Comparison of ENCODE assay signal across 15 cellular contexts in the genomic region with DNA sequence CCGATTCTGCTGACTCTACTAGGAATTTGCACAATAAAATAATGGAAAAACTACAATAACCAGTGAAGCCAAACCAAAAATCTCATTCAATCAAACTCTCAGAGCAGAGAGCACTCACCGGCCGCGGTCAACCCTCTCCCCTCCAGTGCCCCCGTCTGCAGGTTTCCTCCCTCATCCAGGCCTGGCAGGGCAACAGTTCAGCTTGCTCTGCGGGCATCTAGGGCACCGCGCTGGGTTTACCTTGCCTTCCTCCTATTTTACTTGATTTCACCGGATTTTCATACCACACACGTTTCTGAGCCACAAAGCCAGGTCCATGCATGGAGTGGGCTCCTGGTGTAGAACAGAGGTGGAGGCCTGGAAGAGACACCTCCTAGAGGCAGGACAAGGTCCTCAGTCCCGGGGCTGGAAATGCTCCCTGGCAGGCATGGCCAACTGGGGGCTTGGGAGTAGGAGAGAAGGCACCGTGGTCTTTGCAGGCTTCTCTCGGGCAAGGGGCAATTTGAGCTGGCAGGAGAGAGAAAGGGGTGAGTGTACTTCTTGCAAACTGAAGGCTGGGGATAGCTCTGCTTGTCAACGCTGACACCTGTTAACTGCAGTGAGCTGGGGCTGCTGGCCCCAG.
"Had no signal": no experiment of that assay in that cellular context is flagged by ENCODE, and none has a peak within 500 bp of the region (broad histone marks: within the 10 kb centered on the region; RNA-seq: fewer than 3 reads in every experiment).

No MANE protein-coding gene starts in this region.

- H3K4me1 ChIP-seq: esophagus squamous epithelium, left lung, right lobe of liver had no signal

- H3K27ac ChIP-seq: brain microvascular endothelial cell, esophagus squamous epithelium, left lung, neutrophil, right lobe of liver had no signal

- H3K9me3 Mint-ChIP-seq: activated CD8-positive, alpha-beta T cell treated with anti-CD3 and anti-CD28 coated beads for 36 hours; activated naive CD8-positive, alpha-beta T cell treated with anti-CD3 and anti-CD28 coated beads for 36 hours; immature natural killer cell; stimulated activated naive CD8-positive, alpha-beta T cell treated with anti-CD3 and anti-CD28 coated beads, Interleukin-15, Interleukin-2, amounts not matched to agents 100 ng/mL and 50 ng/mL, for 24 hours had no signal

- DNase-seq: activated CD4-positive, alpha-beta T cell treated with anti-CD3 and anti-CD28 coated beads for 1 hour; activated CD8-positive, alpha-beta T cell treated with anti-CD3 and anti-CD28 coated beads for 36 hours; activated naive CD8-positive, alpha-beta T cell treated with anti-CD3 and anti-CD28 coated beads for 36 hours; brain microvascular endothelial cell; esophagus squamous epithelium; foreskin fibroblast; glutamatergic neuron; immature natural killer cell; mesendoderm; stimulated activated CD4-positive, alpha-beta T cell treated with anti-CD3 and anti-CD28 coated beads, Interleukin-12 subunit alpha, Interleukin-12 subunit beta, amount 100 ng/mL, for 4 hours had no signal

- H3K4me1 Mint-ChIP-seq: activated naive CD8-positive, alpha-beta T cell treated with anti-CD3 and anti-CD28 coated beads for 36 hours; immature natural killer cell had no signal

- H3K4me3 ChIP-seq: esophagus squamous epithelium, left lung, right lobe of liver had no signal

- H3K27ac Mint-ChIP-seq: activated CD8-positive, alpha-beta T cell treated with anti-CD3 and anti-CD28 coated beads for 36 hours; activated naive CD8-positive, alpha-beta T cell treated with anti-CD3 and anti-CD28 coated beads for 36 hours; immature natural killer cell; progenitor cell of endocrine pancreas; stimulated activated naive CD8-positive, alpha-beta T cell treated with anti-CD3 and anti-CD28 coated beads, Interleukin-15, Interleukin-2, amounts not matched to agents 100 ng/mL and 50 ng/mL, for 24 hours had no signal

- H3K4me3 Mint-ChIP-seq: activated CD8-positive, alpha-beta T cell treated with anti-CD3 and anti-CD28 coated beads for 36 hours; activated naive CD8-positive, alpha-beta T cell treated with anti-CD3 and anti-CD28 coated beads for 36 hours; immature natural killer cell; stimulated activated naive CD8-positive, alpha-beta T cell treated with anti-CD3 and anti-CD28 coated beads, Interleukin-15, Interleukin-2, amounts not matched to agents 100 ng/mL and 50 ng/mL, for 24 hours had no signal

- H3K36me3 Mint-ChIP-seq: activated naive CD8-positive, alpha-beta T cell treated with anti-CD3 and anti-CD28 coated beads for 36 hours; immature natural killer cell had no signal

- H3K27me3 ChIP-seq: brain microvascular endothelial cell, neutrophil, right lobe of liver had no signal

- ATAC-seq: activated CD8-positive, alpha-beta T cell treated with anti-CD3 and anti-CD28 coated beads for 36 hours; left lung; right lobe of liver had no signal

- H3K36me3 ChIP-seq: brain microvascular endothelial cell, esophagus squamous epithelium, left lung, neutrophil, right lobe of liver had no signal

- H3K9me3 ChIP-seq: left lung, neutrophil, right lobe of liver had no signal
